ENCODE assay signal across 23 cellular contexts in genomic region chr19:282501-282900, GRCh38. TPM values are rescaled to one million over a fixed set of nuclear protein-coding genes. Genes with fewer than 3 reads are reported as not detected.
"Had no signal": no experiment of that assay in that cellular context is flagged by ENCODE, and none has a peak within 500 bp of the region (broad histone marks: within the 10 kb centered on the region; RNA-seq: fewer than 3 reads in every experiment).

No MANE protein-coding gene starts in this region.

- H3K9me3 ChIP-seq: esophagus squamous epithelium, heart right ventricle, pancreas, psoas muscle, tibial nerve had no signal

- H3K4me2 ChIP-seq: smooth muscle cell had no signal

- H3K36me3 ChIP-seq: heart right ventricle, pancreas, tibial nerve had no signal

- H3K4me1 ChIP-seq: esophagus squamous epithelium, heart right ventricle, pancreas, psoas muscle, tibial nerve had no signal

- H3K4me3 ChIP-seq: esophagus squamous epithelium, heart right ventricle, pancreas, psoas muscle, smooth muscle cell, tibial nerve had no signal

- H3K27me3 ChIP-seq: pancreas, tibial nerve had no signal

- FAIRE-seq: colon, endometrium, pancreas had no signal

- ATAC-seq: heart right ventricle; naive thymus-derived CD4-positive, alpha-beta T cell; pancreas; psoas muscle; stimulated activated naive B cell treated with anti-CD40 and anti-IgM and Interleukin-4, amounts not matched to agents 10 μg/mL and 1 μg/mL and 100 μg/mL, for 72 hours had no signal

- DNase-seq: activated CD4-positive, alpha-beta memory T cell treated with anti-CD3 and anti-CD28 coated beads, Interleukin-2, amount 10 ng/mL, durations not matched to agents 7 days and 5 days; activated CD4-positive, alpha-beta T cell treated with anti-CD3 and anti-CD28 coated beads for 1 hour; activated CD4-positive, alpha-beta T cell treated with anti-CD3 and anti-CD28 coated beads, Interleukin-2, amount 10 ng/mL, durations not matched to agents 7 days and 5 days; activated CD8-positive, alpha-beta memory T cell treated with anti-CD3 and anti-CD28 coated beads, Interleukin-2, amount 50 U/mL, for 48 hours; activated T-cell treated with anti-CD3 and anti-CD28 coated beads, Interleukin-2, amount 50 U/mL, for 24 hours; anterior cingulate cortex; effector CD8-positive, alpha-beta T cell; esophagus squamous epithelium; foreskin melanocyte; heart right ventricle; midbrain; naive thymus-derived CD4-positive, alpha-beta T cell; nucleus accumbens; pancreas; stimulated activated CD4-positive, alpha-beta T cell treated with anti-CD3 and anti-CD28 coated beads, Interleukin-1b, Interleukin-23, amount 100 ng/mL, for 48 hours; stimulated activated naive B cell treated with anti-CD40 and anti-IgM and Interleukin-4, amounts not matched to agents 10 μg/mL and 1 μg/mL and 100 μg/mL, for 72 hours; T1000 had no signal

- H3K27ac ChIP-seq: epithelial cell of prostate, esophagus squamous epithelium, heart right ventricle, pancreas, psoas muscle, tibial nerve had no signal

RNA-seq across cellular contexts. Expression of gene PLPP2, which starts 8.7 kb away (rescaled TPM):
- polyA plus RNA-seq: naive thymus-derived CD4-positive, alpha-beta T cell had no signal
